ENCODE assay signal across 10 cellular contexts in genomic region chr16:15354846-15355245, GRCh38. TPM values are rescaled to one million over a fixed set of nuclear protein-coding genes. Genes with fewer than 3 reads are reported as not detected.
DNase-seq lines count a peak whose midpoint lies in the region; ATAC-seq, FAIRE-seq and TF ChIP-seq lines count a peak whose summit lies in the region.
"Not testable (repeated sequence)": the region's sequence is repeated elsewhere in the genome, so short reads cannot be mapped to it uniquely, and the experiment has no call there.
"Had no signal": no experiment of that assay in that cellular context is flagged by ENCODE, and none has a peak within 500 bp of the region (broad histone marks: within the 10 kb centered on the region; RNA-seq: fewer than 3 reads in every experiment).

No MANE protein-coding gene starts in this region.

- H4K20me1 ChIP-seq in HCT116 (ENCODE audit: insufficient read depth); K562 (replicated peaks; ENCODE audit: control insufficient read depth, insufficient read depth, low read length): not testable (repeated sequence)

- DNase-seq in HCT116 (ENCODE audit: low read depth, low spot score); K562 (ENCODE audit: extremely low read depth in 1 of 4, low spot score in 3 of 4): not testable (repeated sequence)

- not testable (repeated sequence) for H3K79me2 ChIP-seq in HCT116 (ENCODE audit: insufficient read depth, low read length); K562 (ENCODE audit: control insufficient read depth, insufficient read depth, low read length)

- H3K4me1 ChIP-seq in HCT116 (ENCODE audit: control insufficient read depth in 1 of 2, insufficient read depth in 2 of 2, low read length in 2 of 2); K562 (replicated peaks in 1 of 2; ENCODE audit: control insufficient read depth in 2 of 2, insufficient read depth in 2 of 2, low read length in 2 of 2): not testable (repeated sequence)

- ATAC-seq in HCT116 (peak; percentile 60; the same call in 1 of the 2 replicates), K562 (peak; percentile 79)

- H3K4me3 ChIP-seq in HCT116 (replicated peaks in 1 of 2; ENCODE audit: low read depth in 1 of 2, low read length in 2 of 2); K562: not testable (repeated sequence)

- not testable (repeated sequence) for H3K36me3 ChIP-seq in HCT116 (ENCODE audit: control insufficient read depth in 1 of 2, insufficient read depth in 2 of 2, low read length in 2 of 2); K562 (ENCODE audit: control insufficient read depth, insufficient read depth, low read length)

- H3K4me2 ChIP-seq in HCT116 (ENCODE audit: low read length); K562 (ENCODE audit: insufficient read depth, low read length): not testable (repeated sequence)

- TF ChIP-seq RAD21 in HCT116 (IDR thresholded peaks at IDR 0.05; ENCODE audit: low read depth); K562 (CRISPR knock-in tag; conservative IDR thresholded peaks at IDR 0.05 in 1 of 2, IDR thresholded peaks at IDR 0.05 in 1 of 2): not testable (repeated sequence)

- intact Hi-C loops in HCT116 (cut with micrococcal nuclease); K562 (cut with micrococcal nuclease): not testable (repeated sequence)

- no CpG with 5 or more reads among the region's 2 CpGs for WGBS in K562 (ENCODE audit: insufficient coverage, low coverage, missing lambda C conversion rate)

- RAD21 ChIA-PET in HCT116 (lab: Charles Lee; ENCODE audit: low non-redundant PET in 1 of 2, low total read pairs in 2 of 2, uncharacterized antibody in 2 of 2, unreplicated experiment in 2 of 2): not testable (repeated sequence)

- H3K9me3 ChIP-seq in HCT116 (ENCODE audit: control insufficient read depth in 1 of 2, insufficient read depth in 1 of 2, low read depth in 1 of 2, low read length in 2 of 2); K562 (replicated peaks; ENCODE audit: control insufficient read depth, insufficient read depth, low read depth, low read length): not testable (repeated sequence)

- CTCF ChIA-PET in HCT116 (lab: Charles Lee); K562 (lab: Yijun Ruan, JAX; ENCODE audit: low intra/inter-chr PET ratio): not testable (repeated sequence)

- POLR2A ChIA-PET in HCT116 (lab: Charles Lee); K562 (lab: Yijun Ruan, JAX): not testable (repeated sequence)

- not testable (repeated sequence) for H2AFZ ChIP-seq in HCT116 (ENCODE audit: low read depth, low read length, poor library complexity, severe bottlenecking); K562 (ENCODE audit: low read depth, low read length)

- H3K9me2 ChIP-seq in HCT116 (ENCODE audit: insufficient read depth): not testable (repeated sequence)

- not testable (repeated sequence) for H3K27ac ChIP-seq in HCT116 (ENCODE audit: low read depth, low read length); K562 (ENCODE audit: extremely low read depth, low read depth, low read length)

- not testable (repeated sequence) for H3K27me3 ChIP-seq in HCT116 (ENCODE audit: insufficient read depth, low read length); K562 (ENCODE audit: control insufficient read depth in 2 of 2, insufficient read depth in 2 of 2, low read length in 2 of 2)

- in situ Hi-C loops in K562 (cut with MboI): loop anchor here (10.0 kb wide), 1 partner anchor 580 kb away; no protein-coding TSS in a partner anchor

- not testable (repeated sequence) for FAIRE-seq in K562 (lab: Jason Lieb, UNC)

- not testable (repeated sequence) for TF ChIP-seq EP300 in K562 (IDR thresholded peaks at IDR 0.05; ENCODE audit: low read length)

- not testable (repeated sequence) for H3K9ac ChIP-seq in HCT116 (ENCODE audit: low read length); K562 (ENCODE audit: insufficient read depth in 1 of 2, low read depth in 2 of 2, low read length in 2 of 2)

- TF ChIP-seq CTCF in HCT116 (IDR thresholded peaks at IDR 0.05 in 2 of 3, conservative IDR thresholded peaks at IDR 0.05 in 1 of 3; ENCODE audit: borderline replicate concordance in 1 of 3, insufficient read depth in 1 of 3, low read depth in 2 of 3, low read length in 2 of 3); K562 (IDR thresholded peaks at IDR 0.05 in 2 of 3, conservative IDR thresholded peaks at IDR 0.05 in 1 of 3; ENCODE audit: insufficient read depth in 2 of 3, low read depth in 1 of 3, low read length in 3 of 3): not testable (repeated sequence)

- not testable (repeated sequence) for TF ChIP-seq POLR2A in HCT116 (IDR thresholded peaks at IDR 0.05; ENCODE audit: borderline replicate concordance, extremely low read depth, insufficient read depth, insufficient read length); K562 (conservative IDR thresholded peaks at IDR 0.05)

- not testable (repeated sequence) for BruUV-seq in HCT116 (replicated peaks; lab: Mats Ljungman, UMichigan); K562 (replicated peaks; lab: Mats Ljungman, UMichigan)

- not testable (repeated sequence) for H3K9me1 ChIP-seq in K562 (ENCODE audit: control insufficient read depth, insufficient read depth, low read length)

RNA-seq across cellular contexts. Expression of gene NPIPA5, which starts 23.2 kb away (rescaled TPM):
- total RNA-seq in HCT116 (2021; ENCODE audit: unreplicated experiment) (9.3 TPM), K562 (2014; rRNA removed) (2.2 and 2.4 TPM in 2 replicates), K562 (2014; rRNA removed; fragmentation: Illumina TruSeq; extraction: Trizol) (4.7 and 6.2 TPM in 2 replicates), K562 (2015; rRNA removed; fragmentation: Illumina TruSeq; extraction: Trizol) (6.6 and 7.7 TPM in 2 replicates), K562 (2021) (4.4 and 5.2 TPM in 2 replicates)
- polyA plus RNA-seq in HCT116 (2012): 9.8 and 13.8 TPM in 2 replicates
- 31.1 and 34.9 TPM in 2 replicates for total RNA-seq in K562 (2011; cell fraction: chromatin; rRNA removed; ENCODE audit: low replicate concordance)
- 12.1 and 14.3 TPM in 2 replicates for total RNA-seq in K562 (2011; cell fraction: nucleolus; rRNA removed)
- 15.1 and 15.8 TPM in 2 replicates for total RNA-seq in K562 (2011; cell fraction: nucleoplasm; rRNA removed)
- polyA plus RNA-seq in K562 (2011; rRNA removed) (8.6 and 10.1 TPM in 2 replicates), K562 (2014; fragmentation: Illumina TruSeq; extraction: Trizol) (10.7 and 17.0 TPM in 2 replicates), K562 (2014; fragmentation: Nextera tagmentation; extraction: Ambion mirVana) (1 to 10 TPM; 3.5 to 4.1 TPM), K562 (2014; rRNA removed) (5.5 and 5.6 TPM in 2 replicates)
- 8.0 and 10.8 TPM in 2 replicates for polyA plus RNA-seq in K562 (2011; cell fraction: cytosol; rRNA removed)
- polyA plus RNA-seq in K562 (2011; cell fraction: nucleus; rRNA removed): 56.7 and 60.3 TPM in 2 replicates
- polyA plus RNA-seq in K562 (2012): 12.5 and 25.4 TPM in 2 replicates
- polyA minus RNA-seq in K562 (2011; rRNA and poly(A)+ RNA removed): 1.9 and 2.5 TPM in 2 replicates
- polyA minus RNA-seq in K562 (2011; cell fraction: cytosol; rRNA and poly(A)+ RNA removed): not detected in 2 replicates
- polyA minus RNA-seq in K562 (2011; cell fraction: nucleus; rRNA and poly(A)+ RNA removed): 1.1 and 3.3 TPM in 2 replicates
- total RNA-seq: A172, B cell, Daoy had no signal
- polyA plus RNA-seq: CD14-positive monocyte had no signal

RNA-seq across cellular contexts. Expression of gene MPV17L, which starts 40.7 kb away (rescaled TPM):
- total RNA-seq in HCT116 (2021; ENCODE audit: unreplicated experiment) (not detected), K562 (2014; rRNA removed) (not detected in 2 replicates), K562 (2014; rRNA removed; fragmentation: Illumina TruSeq; extraction: Trizol) (not detected in 2 replicates), K562 (2015; rRNA removed; fragmentation: Illumina TruSeq; extraction: Trizol) (not detected in 2 replicates), K562 (2021) (0.11 TPM in 1 of 2 replicates, not detected in the other)
- polyA plus RNA-seq in HCT116 (2012): not detected in 2 replicates
- not detected in 2 replicates for total RNA-seq in K562 (2011; cell fraction: chromatin; rRNA removed; ENCODE audit: low replicate concordance)
- total RNA-seq in K562 (2011; cell fraction: nucleolus; rRNA removed): not detected in 2 replicates
- not detected in 2 replicates for total RNA-seq in K562 (2011; cell fraction: nucleoplasm; rRNA removed)
- polyA plus RNA-seq in K562 (2011; rRNA removed) (not detected in 2 replicates), K562 (2014; fragmentation: Illumina TruSeq; extraction: Trizol) (not detected in 2 replicates), K562 (2014; fragmentation: Nextera tagmentation; extraction: Ambion mirVana) (not detected), K562 (2014; rRNA removed) (not detected in 2 replicates)
- not detected in 2 replicates for polyA plus RNA-seq in K562 (2011; cell fraction: cytosol; rRNA removed)
- polyA plus RNA-seq in K562 (2011; cell fraction: nucleus; rRNA removed): not detected in 2 replicates
- 0.01 TPM in 1 of 2 replicates, not detected in the other for polyA plus RNA-seq in K562 (2012)
- polyA minus RNA-seq in K562 (2011; rRNA and poly(A)+ RNA removed): not detected in 2 replicates
- 0.18 TPM in 1 of 2 replicates, not detected in the other for polyA minus RNA-seq in K562 (2011; cell fraction: cytosol; rRNA and poly(A)+ RNA removed)
- polyA minus RNA-seq in K562 (2011; cell fraction: nucleus; rRNA and poly(A)+ RNA removed): not detected in 2 replicates
- total RNA-seq: CD4-positive, alpha-beta memory T cell; CD4-positive, alpha-beta T cell; CD4-positive, CD25-positive, alpha-beta regulatory T cell; CD8-positive, alpha-beta T cell had no signal
- polyA plus RNA-seq: CD4-positive, alpha-beta memory T cell; CD4-positive, CD25-positive, alpha-beta regulatory T cell had no signal
